17 cellular contexts compared by ENCODE assay signal in genomic region chr12:46154221-46154975, GRCh38.
DNase-seq lines count a peak whose midpoint lies in the region; ATAC-seq and TF ChIP-seq lines count a peak whose summit lies in the region.
"Had no signal": no experiment of that assay in that cellular context is flagged by ENCODE, and none has a peak within 500 bp of the region (broad histone marks: within the 10 kb centered on the region; RNA-seq: fewer than 3 reads in every experiment).

No MANE protein-coding gene starts in this region.

- H3K36me3 Mint-ChIP-seq in nephron progenitor cell (ENCODE audit: low read depth) (peaks cover 11% of the 10 kb centered on the region), type B pancreatic cell (peaks cover 10% of the 10 kb centered on the region)
- no peaks in the 10 kb centered on the region for H3K36me3 Mint-ChIP-seq in stimulated activated effector memory CD8-positive, alpha-beta T cell treated with anti-CD3 and anti-CD28 coated beads, Interleukin-12 subunit alpha, Interleukin-12 subunit beta, amount 100 ng/mL, for 72 hours

- H3K4me1 Mint-ChIP-seq in nephron progenitor cell = peaks cover 19% of the 10 kb centered on the region
- H3K4me1 Mint-ChIP-seq in stimulated activated effector memory CD8-positive, alpha-beta T cell treated with anti-CD3 and anti-CD28 coated beads, Interleukin-12 subunit alpha, Interleukin-12 subunit beta, amount 100 ng/mL, for 72 hours = no peaks in the 10 kb centered on the region
- H3K4me1 Mint-ChIP-seq in type B pancreatic cell (ENCODE audit: unreplicated experiment) = peaks cover 24% of the 10 kb centered on the region

- TF ChIP-seq CTCF in Panc1 (IDR thresholded peaks at IDR 0.05) (no peak), epithelial cell of esophagus (IDR thresholded peaks at IDR 0.05; ENCODE audit: insufficient read depth, low read depth, low read length, missing control alignments) (no peak), nephron progenitor cell (IDR thresholded peaks at IDR 0.05) (no peak), type B pancreatic cell (conservative IDR thresholded peaks at IDR 0.05) (no peak)

- no peak overlapping the region for H3K4me3 ChIP-seq in Panc1 (ENCODE audit: low read depth in 2 of 2, low read length in 2 of 2)
- no peak overlapping the region for H3K4me3 ChIP-seq in epithelial cell of esophagus (ENCODE audit: low read length)
- H3K4me3 ChIP-seq: gastroesophageal sphincter, Peyer's patch, tibial nerve had no signal

- H3K9me3 Mint-ChIP-seq in nephron progenitor cell (peaks cover 18% of the 10 kb centered on the region), type B pancreatic cell (peaks cover 5% of the 10 kb centered on the region)
- peaks cover 7% of the 10 kb centered on the region for H3K9me3 Mint-ChIP-seq in stimulated activated effector memory CD8-positive, alpha-beta T cell treated with anti-CD3 and anti-CD28 coated beads, Interleukin-12 subunit alpha, Interleukin-12 subunit beta, amount 100 ng/mL, for 72 hours

- DNase-seq in EH (ENCODE audit: low read depth) = peak; percentile 86
- DNase-seq in Panc1 (ENCODE audit: low read depth, low spot score) = peak; percentile 62
- DNase-seq in epithelial cell of esophagus (ENCODE audit: low read depth) = peak; percentile 94
- no peak for DNase-seq in nephron progenitor cell
- DNase-seq in stimulated activated effector memory CD8-positive, alpha-beta T cell treated with anti-CD3 and anti-CD28 coated beads, Interleukin-12 subunit alpha, Interleukin-12 subunit beta, amount 100 ng/mL, for 72 hours (ENCODE audit: low spot score in 2 of 2) = no peak
- DNase-seq in T-helper 2 cell = no peak
- DNase-seq in type B pancreatic cell (ENCODE audit: extremely low spot score, unreplicated experiment) = no peak
- DNase-seq: activated T-cell treated with anti-CD3 and anti-CD28 coated beads, Interleukin-2, amount 50 U/mL, for 48 hours; KBM-7; NCI-H2171 treated with DMSO at 0.1 percent for 48 hours; Peyer's patch had no signal

- intact Hi-C loops in Panc1 (cut with micrococcal nuclease; ENCODE audit: unreplicated experiment) = no loop called here

- CTCF ChIA-PET in Panc1 (lab: Charles Lee) = interaction anchor here (0.6 kb wide), 2 partner anchors 29 to 30 kb away, joined by 4 read pairs; no protein-coding TSS in a partner anchor

- peaks cover 5% of the 10 kb centered on the region for H3K4me1 ChIP-seq in Panc1 (ENCODE audit: control insufficient read depth, insufficient read depth, low read length)

- in situ Hi-C loops in Panc1 (cut with HindIII; ENCODE audit: low pct_unique_long_range_greater_than_20kb, low sequenced_read_pairs) = no loop called here

- POLR2A ChIA-PET in Panc1 (lab: Charles Lee) = no interaction called here

- H3K36me3 ChIP-seq in Panc1 (ENCODE audit: control insufficient read depth, insufficient read depth, low read length) = no peaks in the 10 kb centered on the region
- H3K36me3 ChIP-seq: gastroesophageal sphincter, Peyer's patch, tibial nerve had no signal

- no peak overlapping the region for H3K27ac ChIP-seq in Panc1 (ENCODE audit: low read length)
- H3K27ac ChIP-seq: Peyer's patch, tibial nerve, VCaP had no signal

- no TSS peak for BruUV-seq in Panc1 (replicated peaks; lab: Mats Ljungman, UMichigan)

- H3K27me3 Mint-ChIP-seq in nephron progenitor cell (ENCODE audit: low read depth, poor library complexity) (peaks cover 3% of the 10 kb centered on the region), type B pancreatic cell (no peaks in the 10 kb centered on the region)
- H3K27me3 Mint-ChIP-seq: memory B cell had no signal

- peak overlapping the region; percentile 68 for H3K27ac Mint-ChIP-seq in nephron progenitor cell
- no peak overlapping the region for H3K27ac Mint-ChIP-seq in stimulated activated effector memory CD8-positive, alpha-beta T cell treated with anti-CD3 and anti-CD28 coated beads, Interleukin-12 subunit alpha, Interleukin-12 subunit beta, amount 100 ng/mL, for 72 hours
- H3K27ac Mint-ChIP-seq in type B pancreatic cell = no peak overlapping the region
- H3K27ac Mint-ChIP-seq: brain, memory B cell had no signal

- no peaks in the 10 kb centered on the region for H3K27me3 ChIP-seq in Panc1 (ENCODE audit: control insufficient read depth, insufficient read depth, low read length)
- H3K27me3 ChIP-seq: gastroesophageal sphincter, Peyer's patch, tibial nerve had no signal

- ATAC-seq in Panc1 = peak; percentile 71
- no peak for ATAC-seq in stimulated activated effector memory CD8-positive, alpha-beta T cell treated with anti-CD3 and anti-CD28 coated beads, Interleukin-12 subunit alpha, Interleukin-12 subunit beta, amount 100 ng/mL, for 72 hours
- ATAC-seq in GM21515 (IDR thresholded peaks at IDR 0.05; ENCODE audit: unreplicated experiment) = no peak
- ATAC-seq: gastroesophageal sphincter had no signal

- H3K4me3 Mint-ChIP-seq in nephron progenitor cell (no peak overlapping the region), type B pancreatic cell (no peak overlapping the region)
- H3K4me3 Mint-ChIP-seq in stimulated activated effector memory CD8-positive, alpha-beta T cell treated with anti-CD3 and anti-CD28 coated beads, Interleukin-12 subunit alpha, Interleukin-12 subunit beta, amount 100 ng/mL, for 72 hours = no peak overlapping the region
- H3K4me3 Mint-ChIP-seq: brain, memory B cell had no signal

- H3K9me3 ChIP-seq in Panc1 (ENCODE audit: control insufficient read depth, insufficient read depth, low read depth, low read length) = peaks cover 5% of the 10 kb centered on the region; the same call in 1 of the 2 replicates
- H3K9me3 ChIP-seq: gastroesophageal sphincter, Peyer's patch had no signal

Comparison
In these comparisons a context has a peak if more than half of its experiments do, and no peak if none do; other contexts are left out.
1. DNase-seq: peak in EH (single experiment), Panc1 (single experiment) and epithelial cell of esophagus (single experiment); none in nephron progenitor cell (single experiment), stimulated activated effector memory CD8-positive, alpha-beta T cell treated with anti-CD3 and anti-CD28 coated beads, Interleukin-12 subunit alpha, Interleukin-12 subunit beta, amount 100 ng/mL, for 72 hours (0 of 2), T-helper 2 cell (0 of 5) and type B pancreatic cell (single experiment).